8 cellular contexts compared by ENCODE assay signal in genomic region chr9:99105152-99106043, GRCh38. TPM values are rescaled to one million over a fixed set of nuclear protein-coding genes. Genes with fewer than 3 reads are reported as not detected.
DNase-seq lines count a peak whose midpoint lies in the region; ATAC-seq, FAIRE-seq and TF ChIP-seq lines count a peak whose summit lies in the region.

No MANE protein-coding gene starts in this region.

- no peak for TF ChIP-seq CTCF in A673 (conservative IDR thresholded peaks at IDR 0.05; ENCODE audit: low read depth, low read length)
- TF ChIP-seq CTCF in type B pancreatic cell (conservative IDR thresholded peaks at IDR 0.05), result no peak

- CTCF ChIA-PET in A673 (lab: Charles Lee), result no interaction called here

- H3K4me3 Mint-ChIP-seq in naive B cell (peak overlapping the region; percentile 78 to 92 (median 88)), type B pancreatic cell (peak overlapping the region; percentile 91)

- H3K4me1 Mint-ChIP-seq in naive B cell (peaks cover 39 to 56% (median 52%) of the 10 kb centered on the region in 3 donors), type B pancreatic cell (ENCODE audit: unreplicated experiment) (peaks cover 47% of the 10 kb centered on the region)

- H3K4me1 ChIP-seq in A673 (ENCODE audit: insufficient read depth, low read length, poor library complexity, severe bottlenecking), result peaks cover 9% of the 10 kb centered on the region

- DNase-seq in A673 (ENCODE audit: low spot score) (peak; percentile 25), GM18507 (ENCODE audit: extremely low spot score, insufficient read length, low read depth) (peak; percentile 63), NOMO-1 (lab: John Stamatoyannopoulos, UW; ENCODE audit: unreplicated experiment in 2 of 2) (peak; percentile 24 to 37), fibroblast of gingiva (ENCODE audit: low read depth) (peak; percentile 85), naive B cell (peak; percentile 48), type B pancreatic cell (ENCODE audit: extremely low spot score, unreplicated experiment) (peak; percentile 79)
- peak; percentile 64 to 72 for DNase-seq in activated T-cell treated with anti-CD3 and anti-CD28 coated beads, Interleukin-2, amount 50 U/mL, for 48 hours

- peak overlapping the region; percentile 57 for H3K4me3 ChIP-seq in A673 (ENCODE audit: low read depth, low read length, poor library complexity, severe bottlenecking)

- no peaks in the 10 kb centered on the region for H3K9me3 ChIP-seq in A673 (ENCODE audit: low read depth, low read length, poor library complexity, severe bottlenecking)

- H3K27ac ChIP-seq in A673 (ENCODE audit: low read depth, low read length, poor library complexity, severe bottlenecking), result no peak overlapping the region

- POLR2A ChIA-PET in A673 (lab: Charles Lee; ENCODE audit: low non-redundant PET), result no interaction called here

- intact Hi-C loops in A673 (cut with micrococcal nuclease; ENCODE audit: unreplicated experiment), result no loop called here

- H3K27ac Mint-ChIP-seq in naive B cell (peak overlapping the region in 5 of 6 donors; percentile 67 to 92 (median 78)), type B pancreatic cell (peak overlapping the region; percentile 63)

- no peaks in the 10 kb centered on the region for H3K36me3 Mint-ChIP-seq in naive B cell
- peaks cover 9% of the 10 kb centered on the region for H3K36me3 Mint-ChIP-seq in type B pancreatic cell

- H3K9me3 Mint-ChIP-seq in naive B cell, result no peaks in the 10 kb centered on the region
- H3K9me3 Mint-ChIP-seq in type B pancreatic cell, result no peaks in the 10 kb centered on the region

- H3K36me3 ChIP-seq in A673 (ENCODE audit: insufficient read depth, low read length, poor library complexity, severe bottlenecking), result no peaks in the 10 kb centered on the region

- H3K27me3 Mint-ChIP-seq in naive B cell (no peaks in the 10 kb centered on the region), type B pancreatic cell (no peaks in the 10 kb centered on the region)

- peaks cover 27% of the 10 kb centered on the region for H3K27me3 ChIP-seq in A673 (replicated peaks; ENCODE audit: insufficient read depth, low read depth, low read length, poor library complexity)

- peak; percentile 46 for FAIRE-seq in GM18507 (lab: Jason Lieb, UNC)

- ATAC-seq in HG02870 (IDR thresholded peaks at IDR 0.05; ENCODE audit: unreplicated experiment) (peak; percentile 43), naive B cell (ENCODE audit: low read depth in 2 of 2) (peak; percentile 24 to 27)

- no TSS peak for BruUV-seq in A673 (replicated peaks; lab: Mats Ljungman, UMichigan)

RNA-seq across cellular contexts. Expression of gene TGFBR1, which starts 0.5 kb away (rescaled TPM):
- total RNA-seq in A673 (2021), result 3.5 and 6.1 TPM in 2 replicates
- polyA plus RNA-seq in naive B cell (ENCODE audit: low read depth in 6 of 6), result 10 to 100 TPM in 4 of 6 donors, 1 to 10 TPM in 2; 6.6 to 14.6 (median 11.3) TPM
- 34.4 and 88.1 TPM in 2 replicates for total RNA-seq in type B pancreatic cell (ENCODE audit: low replicate concordance)

Comparison
In these comparisons a context has a peak if more than half of its experiments do, and no peak if none do; other contexts are left out.
1. DNase-seq: peak in every context shown above with its lines; median percentile 85 in fibroblast of gingiva; 79 in type B pancreatic cell; 68 in activated T-cell treated with anti-CD3 and anti-CD28 coated beads, Interleukin-2, amount 50 U/mL, for 48 hours; 63 in GM18507; 48 in naive B cell; 30 in NOMO-1; 25 in A673.